ENCODE assay signal across 8 cellular contexts in genomic region chr1:156859523-156860112, GRCh38. TPM values are rescaled to one million over a fixed set of nuclear protein-coding genes. Genes with fewer than 3 reads are reported as not detected.
A peak's percentile ranks its signal among the peaks of the same experiment; 100 is the strongest.
DNase-seq lines count a peak whose midpoint lies in the region; ATAC-seq, FAIRE-seq and TF ChIP-seq lines count a peak whose summit lies in the region.

No MANE protein-coding gene starts in this region.

- TF ChIP-seq POLR2A in IMR-90 (IDR thresholded peaks at IDR 0.05; ENCODE audit: low read depth, low read length): no peak

- H3K4me1 ChIP-seq in IMR-90 (ENCODE audit: control insufficient read depth, insufficient read depth, low read length) (peaks cover 4% of the 10 kb centered on the region; the same call in 1 of the 2 replicates), astrocyte (ENCODE audit: insufficient read depth, low read length) (peaks cover 16% of the 10 kb centered on the region), stomach smooth muscle (ENCODE audit: control insufficient read depth, insufficient read depth, low read length) (peaks cover 29% of the 10 kb centered on the region)

- POLR2A ChIA-PET in IMR-90 (lab: Charles Lee; ENCODE audit: unreplicated experiment): interaction anchor here (0.6 kb wide), 1 partner anchor 34 kb away, joined by 3 read pairs; no protein-coding TSS in a partner anchor

- CTCF ChIA-PET in IMR-90 (lab: Yijun Ruan, JAX): interaction anchor here (0.7 to 3.6 kb wide), 21 partner anchors 11 to 212 kb away, joined by 3 to 28 read pairs (median 4); partner anchors contain the start of genes ISG20L2 and METTL25B

- 0 out of 2 replicates have a peak overlapping the region, but pooled peaks have one; percentile 16 for H3K23ac ChIP-seq in IMR-90 (ENCODE audit: low read depth, low read length)

- dilution Hi-C loops in IMR-90 (cut with HindIII; ENCODE audit: low sequenced_read_pairs, unreplicated experiment): no loop called here

- peaks cover 76% of the 10 kb centered on the region for H3K27me3 Mint-ChIP-seq in astrocyte (ENCODE audit: low read depth, unreplicated experiment)

- 12% methylated on average over 14 of the region's 33 CpGs; no CpG with 5 or more reads in 1 of the 2 experiments for WGBS in IMR-90 (ENCODE audit: extremely low coverage in 2 of 2, insufficient read length in 1 of 2), 2 experiments

- no TSS peak for BruUV-seq in IMR-90 (replicated peaks; lab: Mats Ljungman, UMichigan)

- H2BK15ac ChIP-seq in IMR-90 (ENCODE audit: low read depth, low read length): no peak overlapping the region

- H3K79me2 ChIP-seq in astrocyte (ENCODE audit: insufficient read depth, low read length): no peaks in the 10 kb centered on the region

- no peak overlapping the region for H3K18ac ChIP-seq in IMR-90 (ENCODE audit: low read depth, low read length)

- H3K4me3 ChIP-seq in IMR-90 (ENCODE audit: insufficient read depth, low read depth, low read length): peak overlapping the region; percentile 13; the same call in 1 of the 2 replicates
- H3K4me3 ChIP-seq in astrocyte (ENCODE audit: insufficient read depth, low read depth, low read length): peak overlapping the region; percentile 42
- H3K4me3 ChIP-seq in stomach smooth muscle (ENCODE audit: low read length in 2 of 2): peak overlapping the region; percentile 64 to 66

- H4K5ac ChIP-seq in IMR-90 (ENCODE audit: low read depth, low read length): no peak overlapping the region

- H3K27ac ChIP-seq in IMR-90 (ENCODE audit: insufficient read depth, low read length) (no peak overlapping the region), astrocyte (ENCODE audit: low read depth, low read length) (no peak overlapping the region), stomach smooth muscle (ENCODE audit: low read length) (no peak overlapping the region)

- H2AFZ ChIP-seq in IMR-90 (replicated peaks; ENCODE audit: low read length, poor library complexity): peak overlapping the region; percentile 73
- peak overlapping the region; percentile 43 for H2AFZ ChIP-seq in astrocyte (ENCODE audit: low read depth, low read length)

- no peak overlapping the region for H2BK20ac ChIP-seq in IMR-90 (ENCODE audit: low read depth, low read length)

- H3K27me3 ChIP-seq in IMR-90 (ENCODE audit: control insufficient read depth, insufficient read depth, low read length): peaks cover 85% of the 10 kb centered on the region
- H3K27me3 ChIP-seq in astrocyte (ENCODE audit: insufficient read depth, low read length): peaks cover 67% of the 10 kb centered on the region
- H3K27me3 ChIP-seq in stomach smooth muscle (ENCODE audit: control insufficient read depth in 1 of 2, insufficient read depth in 2 of 2, low read length in 2 of 2): peaks cover 59 to 67% of the 10 kb centered on the region in 2 donors

- H2BK5ac ChIP-seq in IMR-90 (ENCODE audit: low read depth, low read length, poor library complexity, severe bottlenecking): no peak overlapping the region

- no peak overlapping the region for H2AK5ac ChIP-seq in IMR-90 (ENCODE audit: low read depth, low read length)

- peak; percentile 37 for ATAC-seq in IMR-90 (ENCODE audit: low read depth)

- no peak overlapping the region for H3K4me3 Mint-ChIP-seq in astrocyte (ENCODE audit: unreplicated experiment)

- H4K91ac ChIP-seq in IMR-90 (ENCODE audit: insufficient read depth, low read depth, low read length): no peak overlapping the region

- no peak for TF ChIP-seq CTCF in IMR-90 (conservative IDR thresholded peaks at IDR 0.05; ENCODE audit: low read depth, low read length)
- TF ChIP-seq CTCF in astrocyte (IDR thresholded peaks at IDR 0.05; ENCODE audit: insufficient read depth, low read depth, low read length): no peak

- H3K9ac ChIP-seq in IMR-90 (ENCODE audit: low read depth, low read length): no peak overlapping the region
- H3K9ac ChIP-seq in astrocyte (ENCODE audit: low read length): peak overlapping the region; percentile 18
- peak overlapping the region in 1 of 2 donors; percentile 32 for H3K9ac ChIP-seq in stomach smooth muscle (ENCODE audit: low read length in 2 of 2)

- peaks cover 11% of the 10 kb centered on the region for H3K4me1 Mint-ChIP-seq in astrocyte (ENCODE audit: low read depth, unreplicated experiment)

- H3K9me3 Mint-ChIP-seq in astrocyte (ENCODE audit: unreplicated experiment): no peaks in the 10 kb centered on the region

- in situ Hi-C loops in IMR-90 (cut with MboI; ENCODE audit: low sequenced_read_pairs): no loop called here

- no peak for FAIRE-seq in astrocyte (lab: Jason Lieb, UNC)

- DNase-seq in DMS53 treated with DMSO at 0.1 percent for 48 hours (lab: John Stamatoyannopoulos, UW; ENCODE audit: unreplicated experiment) (peak; percentile 24), IMR-90 (no peak), astrocyte (ENCODE audit: low read depth) (peak; percentile 12), iPS-NIHi7 (ENCODE audit: extremely low spot score) (peak; percentile 49), HCEC 1CT (no peak), COR-L47 (lab: John Stamatoyannopoulos, UW) (no peak), DMS153 treated with DMSO at 0.1 percent for 48 hours (lab: John Stamatoyannopoulos, UW; ENCODE audit: unreplicated experiment) (no peak)

- intact Hi-C loops in IMR-90 (cut with micrococcal nuclease): loop anchor here (1.0 kb wide), 3 partner anchors 62 to 170 kb away; no protein-coding TSS in a partner anchor

- H3K36me3 Mint-ChIP-seq in astrocyte (ENCODE audit: low read depth, unreplicated experiment): no peaks in the 10 kb centered on the region

- no peak overlapping the region for H2BK120ac ChIP-seq in IMR-90 (ENCODE audit: low read depth, low read length)

- H3K4me2 ChIP-seq in IMR-90 (ENCODE audit: low read depth, low read length): peak overlapping the region; percentile 72
- peak overlapping the region; percentile 86 for H3K4me2 ChIP-seq in astrocyte (ENCODE audit: low read length)

- H3K36me3 ChIP-seq in IMR-90 (ENCODE audit: control insufficient read depth, insufficient read depth, low read length): no peaks in the 10 kb centered on the region
- no peaks in the 10 kb centered on the region for H3K36me3 ChIP-seq in astrocyte (ENCODE audit: insufficient read depth, low read length)
- H3K36me3 ChIP-seq in stomach smooth muscle (ENCODE audit: control insufficient read depth in 2 of 2, insufficient read depth in 2 of 2, low read length in 2 of 2): no peaks in the 10 kb centered on the region

- H3K79me1 ChIP-seq in IMR-90 (ENCODE audit: low read depth in 1 of 2, low read length in 2 of 2): no peaks in the 10 kb centered on the region

- no peaks in the 10 kb centered on the region for H3K9me3 ChIP-seq in IMR-90 (ENCODE audit: control insufficient read depth, insufficient read depth, low read length)
- H3K9me3 ChIP-seq in astrocyte (ENCODE audit: insufficient read depth, low read depth, low read length): no peaks in the 10 kb centered on the region
- no peaks in the 10 kb centered on the region for H3K9me3 ChIP-seq in stomach smooth muscle (ENCODE audit: control insufficient read depth in 2 of 2, low read length in 2 of 2)

- H3K14ac ChIP-seq in IMR-90 (replicated peaks; ENCODE audit: low read depth, low read length): no peak overlapping the region

- no peaks in the 10 kb centered on the region for H3K9me1 ChIP-seq in IMR-90 (ENCODE audit: insufficient read depth, low read length)

- H4K20me1 ChIP-seq in IMR-90 (ENCODE audit: insufficient read depth, low read length) (0 out of 2 replicates have a peak, but pooled peaks cover 9% of the 10 kb centered on the region), astrocyte (ENCODE audit: insufficient read depth, low read length) (peaks cover 4% of the 10 kb centered on the region)

- H3K56ac ChIP-seq in IMR-90 (ENCODE audit: extremely low read depth, insufficient read depth, low read length): no peak overlapping the region

- no peak for TF ChIP-seq RAD21 in IMR-90 (IDR thresholded peaks at IDR 0.05; ENCODE audit: low read length)

- H3K27ac Mint-ChIP-seq in astrocyte (ENCODE audit: unreplicated experiment): no peak overlapping the region

- peak overlapping the region; percentile 16 for H2AK9ac ChIP-seq in IMR-90 (replicated peaks; ENCODE audit: low read depth, low read length, poor library complexity)

- H3K4ac ChIP-seq in IMR-90 (ENCODE audit: low read depth, low read length): no peak overlapping the region

- H4K8ac ChIP-seq in IMR-90 (ENCODE audit: low read depth in 2 of 2, low read length in 2 of 2): no peak overlapping the region

TF ChIP-seq in IMR-90, 13 proteins besides CTCF, POLR2A, EP300 and RAD21 (continues in another document):
- TF ChIP-seq MXI1 (IDR thresholded peaks at IDR 0.05; ENCODE audit: borderline replicate concordance, low read depth, low read length) (no peak), ELK1 (IDR thresholded peaks at IDR 0.05; ENCODE audit: borderline replicate concordance, low read depth, low read length) (no peak), MAZ (IDR thresholded peaks at IDR 0.05; ENCODE audit: borderline replicate concordance, low read depth, low read length) (no peak)

RNA-seq across cellular contexts. Expression of gene INSRR, which starts 0.7 kb away (rescaled TPM):
- not detected in 2 replicates for total RNA-seq in IMR-90 (2012; rRNA removed)
- not detected in 2 replicates for polyA plus RNA-seq in IMR-90 (2012; rRNA removed)
- polyA plus RNA-seq in IMR-90 (2012; cell fraction: cytosol; rRNA removed): not detected in 2 replicates
- polyA plus RNA-seq in IMR-90 (2012; cell fraction: nucleus; rRNA removed; ENCODE audit: low replicate concordance): not detected in 2 replicates
- 0.05 TPM in 1 of 2 replicates, not detected in the other for total RNA-seq in astrocyte

RNA-seq across cellular contexts. Expression of gene NTRK1, which starts 1.0 kb away (rescaled TPM):
- total RNA-seq in IMR-90 (2012; rRNA removed) (not detected in 2 replicates), astrocyte (0.10 and 0.27 TPM in 2 replicates)
- 0.03 TPM in 1 of 2 replicates, not detected in the other for polyA plus RNA-seq in IMR-90 (2012; rRNA removed)
- 0.02 TPM in 1 of 2 replicates, not detected in the other for polyA plus RNA-seq in IMR-90 (2012; cell fraction: cytosol; rRNA removed)
- 0.07 and 0.11 TPM in 2 replicates for polyA plus RNA-seq in IMR-90 (2012; cell fraction: nucleus; rRNA removed; ENCODE audit: low replicate concordance)

RNA-seq across cellular contexts. Expression of gene PEAR1, which starts 33.9 kb away (rescaled TPM):
- total RNA-seq in IMR-90 (2012; rRNA removed): 2.0 and 2.8 TPM in 2 replicates
- polyA plus RNA-seq in IMR-90 (2012; rRNA removed): 44.4 and 52.1 TPM in 2 replicates
- 21.9 and 40.2 TPM in 2 replicates for polyA plus RNA-seq in IMR-90 (2012; cell fraction: cytosol; rRNA removed)
- 199 and 366 TPM in 2 replicates for polyA plus RNA-seq in IMR-90 (2012; cell fraction: nucleus; rRNA removed; ENCODE audit: low replicate concordance)
- 8.5 and 17.3 TPM in 2 replicates for total RNA-seq in astrocyte

RNA-seq across cellular contexts. Expression of gene SH2D2A, which starts 43.0 kb away (rescaled TPM):
- total RNA-seq in IMR-90 (2012; rRNA removed): 0.28 TPM in 1 of 2 replicates, not detected in the other
- 0.23 TPM in 1 of 2 replicates, not detected in the other for polyA plus RNA-seq in IMR-90 (2012; rRNA removed)
- 0.14 TPM in 1 of 2 replicates, not detected in the other for polyA plus RNA-seq in IMR-90 (2012; cell fraction: cytosol; rRNA removed)
- 0.45 and 1.4 TPM in 2 replicates for polyA plus RNA-seq in IMR-90 (2012; cell fraction: nucleus; rRNA removed; ENCODE audit: low replicate concordance)
- 0.89 and 1.1 TPM in 2 replicates for total RNA-seq in astrocyte

Comparison
In these comparisons a context has a peak if more than half of its experiments do, and no peak if none do; other contexts are left out.
1. DNase-seq: peak in DMS53 treated with DMSO at 0.1 percent for 48 hours (single experiment), astrocyte (single experiment) and iPS-NIHi7 (single experiment); none in IMR-90 (single experiment), HCEC 1CT (single experiment), COR-L47 (single experiment) and DMS153 treated with DMSO at 0.1 percent for 48 hours (single experiment).
2. H3K4me3 ChIP-seq: peak in every context shown above with its lines; median percentile 65 in stomach smooth muscle; 42 in astrocyte; 13 in IMR-90.